13 cellular contexts compared by ENCODE assay signal in genomic region chr1:167659440-167659839, GRCh38. TPM values are rescaled to one million over a fixed set of nuclear protein-coding genes. Genes with fewer than 3 reads are reported as not detected.
A peak's percentile ranks its signal among the peaks of the same experiment; 100 is the strongest.
DNase-seq lines count a peak whose midpoint lies in the region; ATAC-seq, FAIRE-seq and TF ChIP-seq lines count a peak whose summit lies in the region.
"Had no signal": no experiment of that assay in that cellular context is flagged by ENCODE, and none has a peak within 500 bp of the region (broad histone marks: within the 10 kb centered on the region; RNA-seq: fewer than 3 reads in every experiment).

No MANE protein-coding gene starts in this region.

- no peak for TF ChIP-seq RAD21 in SK-N-SH (IDR thresholded peaks at IDR 0.05; ENCODE audit: low read length)

- no peaks in the 10 kb centered on the region for H4K20me1 ChIP-seq in SK-N-SH (ENCODE audit: insufficient read depth)

- H3K4me3 Mint-ChIP-seq in nephron progenitor cell = no peak overlapping the region

- CTCF ChIA-PET in SK-N-SH (lab: Yijun Ruan, JAX) = no interaction called here

- no peaks in the 10 kb centered on the region for H3K79me2 ChIP-seq in SK-N-SH (ENCODE audit: insufficient read depth)

- ATAC-seq in SK-N-SH treated with all-trans-retinoic acid at 6 μM for 48 hours (no peak), upper lobe of left lung (ENCODE audit: low FRiP score in 2 of 2) (no peak), omental fat pad (ENCODE audit: low FRiP score) (no peak)
- ATAC-seq: GM12878 had no signal

- DNase-seq in SK-N-SH (peak; percentile 32), HTR-8/SVneo (ENCODE audit: insufficient read length, low spot score) (peak; percentile 34), coronary artery (ENCODE audit: low spot score) (no peak), nephron progenitor cell (no peak), upper lobe of left lung (no peak), omental fat pad (ENCODE audit: low spot score) (no peak)
- no peak for DNase-seq in stimulated activated CD4-positive, alpha-beta T cell treated with anti-CD3 and anti-CD28 coated beads, Interleukin-12 subunit alpha, Interleukin-12 subunit beta, amount 100 ng/mL, for 4 hours
- DNase-seq: 8988T; activated CD4-positive, alpha-beta T cell treated with anti-CD3 and anti-CD28 coated beads for 4 hours; activated naive CD4-positive, alpha-beta T cell treated with Interleukin-2 at 50 U/mL for 16 hours; GOT3 had no signal

- no peak overlapping the region for H3K4me2 ChIP-seq in SK-N-SH

- H3K4me1 ChIP-seq in SK-N-SH (ENCODE audit: control insufficient read depth in 1 of 2, insufficient read depth in 2 of 2, low read depth in 1 of 2, low read length in 1 of 2) (peaks cover 24 to 28% of the 10 kb centered on the region in 2 experiments), upper lobe of left lung (peaks cover 39 to 59% (median 49%) of the 10 kb centered on the region in 4 donors)

- H3K36me3 Mint-ChIP-seq in nephron progenitor cell (ENCODE audit: low read depth) = no peaks in the 10 kb centered on the region

- no peak for TF ChIP-seq POLR2A in upper lobe of left lung (IDR thresholded peaks at IDR 0.05)

- POLR2A ChIA-PET in SK-N-SH (lab: Yijun Ruan, JAX) = no interaction called here

- H3K9ac ChIP-seq in SK-N-SH = no peak overlapping the region

- no peak overlapping the region for H3K27ac ChIP-seq in SK-N-SH (ENCODE audit: low read depth in 2 of 2, low read length in 1 of 2)
- H3K27ac ChIP-seq in coronary artery = peak overlapping the region; percentile 28
- H3K27ac ChIP-seq in upper lobe of left lung = peak overlapping the region in 1 of 4 donors; percentile 24

- peaks cover 4% of the 10 kb centered on the region for H3K27me3 Mint-ChIP-seq in nephron progenitor cell (ENCODE audit: low read depth, poor library complexity)

- no peaks in the 10 kb centered on the region for H3K9me3 Mint-ChIP-seq in nephron progenitor cell

- no peaks in the 10 kb centered on the region for H3K9me2 ChIP-seq in SK-N-SH

- H3K9me3 ChIP-seq in SK-N-SH (no peaks in the 10 kb centered on the region), upper lobe of left lung (no peaks in the 10 kb centered on the region)

- H3K27ac Mint-ChIP-seq in nephron progenitor cell = peak overlapping the region; percentile 3

- H3K4me1 Mint-ChIP-seq in nephron progenitor cell = peaks cover 33% of the 10 kb centered on the region

- TF ChIP-seq EP300 in SK-N-SH (IDR thresholded peaks at IDR 0.05; ENCODE audit: borderline replicate concordance in 1 of 2, low read depth in 1 of 2, low read length in 1 of 2) = no peak
- no peak for TF ChIP-seq EP300 in upper lobe of left lung (IDR thresholded peaks at IDR 0.05)

- no peaks in the 10 kb centered on the region for H3K27me3 ChIP-seq in SK-N-SH (ENCODE audit: insufficient read depth)
- H3K27me3 ChIP-seq in upper lobe of left lung = no peaks in the 10 kb centered on the region

- peaks cover 26% of the 10 kb centered on the region for H3F3A ChIP-seq in SK-N-SH (replicated peaks; ENCODE audit: insufficient read depth)

- WGBS in SK-N-SH (ENCODE audit: low lambda C conversion rate) = 41% methylated on average over 2 of the region's 2 CpGs
- 49 to 55% methylated on average over 2 of the region's 2 CpGs for WGBS in upper lobe of left lung, 2 donors

- H3K4me3 ChIP-seq in SK-N-SH (ENCODE audit: low read depth in 2 of 2, low read length in 1 of 2) (no peak overlapping the region), coronary artery (no peak overlapping the region), upper lobe of left lung (no peak overlapping the region)
- H3K4me3 ChIP-seq: GM12878 had no signal

- no peak for FAIRE-seq in HTR-8/SVneo (lab: Jason Lieb, UNC)
- FAIRE-seq: GM12878 had no signal

- no peaks in the 10 kb centered on the region for H3K36me3 ChIP-seq in SK-N-SH (replicated peaks in 1 of 2; ENCODE audit: control insufficient read depth in 1 of 2, insufficient read depth in 2 of 2, low read length in 1 of 2)
- no peaks in the 10 kb centered on the region for H3K36me3 ChIP-seq in upper lobe of left lung

- TF ChIP-seq CTCF in SK-N-SH (IDR thresholded peaks at IDR 0.05) = no peak
- no peak for TF ChIP-seq CTCF in coronary artery (IDR thresholded peaks at IDR 0.05)
- no peak for TF ChIP-seq CTCF in nephron progenitor cell (IDR thresholded peaks at IDR 0.05)
- TF ChIP-seq CTCF in upper lobe of left lung (IDR thresholded peaks at IDR 0.05) = no peak
- no peak for TF ChIP-seq CTCF in omental fat pad (IDR thresholded peaks at IDR 0.05)

- H2AFZ ChIP-seq in SK-N-SH (ENCODE audit: low read depth) = 0 out of 2 replicates have a peak overlapping the region, but pooled peaks have one; percentile 25

TF ChIP-seq in SK-N-SH, 30 proteins besides CTCF, POLR2A, EP300 and RAD21:
- TF ChIP-seq GATA2 (CRISPR knock-in tag; IDR thresholded peaks at IDR 0.05) (no peak), USF1 (IDR thresholded peaks at IDR 0.05; ENCODE audit: borderline replicate concordance, low read depth) (peak; percentile 82), MAX (IDR thresholded peaks at IDR 0.05; ENCODE audit: low read depth) (peak; percentile 81), TCF12 (IDR thresholded peaks at IDR 0.05) (peak; percentile 10; the same call in 1 of the 2 replicates), MXI1 (IDR thresholded peaks at IDR 0.05; ENCODE audit: low read depth, low read length) (no peak)

TF ChIP-seq in SK-N-SH treated with all-trans-retinoic acid at 6 μM for 48 hours, 23 proteins besides CTCF, POLR2A, EP300 and RAD21:
- no peak for TF ChIP-seq ISL1 (CRISPR knock-in tag; IDR thresholded peaks at IDR 0.05)
- TF ChIP-seq BACH2 (CRISPR knock-in tag; IDR thresholded peaks at IDR 0.05; ENCODE audit: borderline replicate concordance) = no peak
- no peak for TF ChIP-seq ZNF8 (CRISPR knock-in tag; IDR thresholded peaks at IDR 0.05)
- no peak for TF ChIP-seq RARB (CRISPR knock-in tag; IDR thresholded peaks at IDR 0.05)

RNA-seq across cellular contexts. Expression of gene RCSD1, which starts 29.4 kb away (rescaled TPM):
- 0.02 and 0.03 TPM in 2 replicates for polyA plus RNA-seq in SK-N-SH (2012; rRNA removed)
- polyA plus RNA-seq in SK-N-SH (2012; cell fraction: cytosol; rRNA removed) = 0.03 and 0.04 TPM in 2 replicates
- polyA plus RNA-seq in SK-N-SH (2012; cell fraction: nucleus; rRNA removed) = not detected in 2 replicates
- total RNA-seq in upper lobe of left lung (10 to 100 TPM; 10.7 to 27.2 (median 18.1) TPM), omental fat pad (10 to 100 TPM; 11.3 to 37.5 (median 16.2) TPM)

Comparison
In these comparisons a context has a peak if more than half of its experiments do, and no peak if none do; other contexts are left out.
1. DNase-seq: peak in SK-N-SH (single experiment) and HTR-8/SVneo (single experiment); none in coronary artery (single experiment), nephron progenitor cell (single experiment), upper lobe of left lung (0 of 2), stimulated activated CD4-positive, alpha-beta T cell treated with anti-CD3 and anti-CD28 coated beads, Interleukin-12 subunit alpha, Interleukin-12 subunit beta, amount 100 ng/mL, for 4 hours (single experiment) and omental fat pad (single experiment).
2. H3K27ac ChIP-seq: peak in coronary artery (2 of 2); none in SK-N-SH (0 of 2).